ENCODE assay signal across 8 cellular contexts in the genomic region with DNA sequence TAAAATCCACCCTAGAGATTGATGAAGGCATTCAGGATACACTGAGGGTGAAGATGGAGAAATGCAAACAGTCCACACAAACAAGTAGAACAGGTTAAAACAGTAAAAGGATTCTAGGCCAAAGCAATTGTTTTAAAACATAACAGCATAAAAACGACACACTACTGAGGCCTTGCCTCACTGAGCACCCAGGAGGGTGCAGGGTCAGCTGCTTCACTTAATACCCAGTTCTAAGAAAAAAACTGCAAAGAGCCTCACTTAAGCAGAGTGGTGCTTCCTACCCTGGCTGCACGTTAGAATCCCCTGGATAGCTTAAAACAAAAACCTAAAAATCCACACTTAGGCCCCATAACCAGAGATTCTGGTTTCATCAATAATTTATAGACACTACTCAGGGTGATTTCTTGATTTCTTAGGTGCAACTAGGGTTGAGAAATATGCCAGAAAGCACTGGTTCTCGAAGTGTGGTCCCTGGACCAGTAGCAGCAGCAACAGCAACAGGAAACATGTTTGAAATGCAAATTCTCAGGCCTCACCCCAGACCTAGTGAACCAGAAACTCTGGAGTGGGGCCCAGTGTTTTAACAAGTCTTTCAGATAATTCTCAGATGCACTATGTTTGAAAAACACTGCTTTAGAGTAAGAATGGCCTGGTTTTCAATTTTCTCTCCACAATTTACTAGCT.
DNase-seq lines count a peak whose midpoint lies in the region; ATAC-seq lines count a peak whose summit lies in the region.

No MANE protein-coding gene starts in this region.

- ATAC-seq in GM18502 (IDR thresholded peaks at IDR 0.05; ENCODE audit: poor library complexity, unreplicated experiment) (peak; percentile 92), GM21447 (IDR thresholded peaks at IDR 0.05; ENCODE audit: unreplicated experiment) (peak; percentile 92), HG03439 (IDR thresholded peaks at IDR 0.05; ENCODE audit: unreplicated experiment) (peak; percentile 83)

- DNase-seq in germinal center (ENCODE audit: low spot score) (peak; percentile 41), NCI-H187 treated with DMSO at 0.1 percent for 48 hours (lab: John Stamatoyannopoulos, UW) (no peak), NCI-H146 (lab: John Stamatoyannopoulos, UW) (no peak)
- no peak for DNase-seq in stimulated activated CD4-positive, alpha-beta T cell treated with anti-CD3 and anti-CD28 coated beads, Interleukin-4, amount 100 ng/mL, for 24 hours
- no peak for DNase-seq in activated CD4-positive, alpha-beta T cell treated with anti-CD3 and anti-CD28 coated beads, Interleukin-2, amount 50 U/mL, for 48 hours
